Comparison of ENCODE assay signal across 15 cellular contexts in the genomic region with DNA sequence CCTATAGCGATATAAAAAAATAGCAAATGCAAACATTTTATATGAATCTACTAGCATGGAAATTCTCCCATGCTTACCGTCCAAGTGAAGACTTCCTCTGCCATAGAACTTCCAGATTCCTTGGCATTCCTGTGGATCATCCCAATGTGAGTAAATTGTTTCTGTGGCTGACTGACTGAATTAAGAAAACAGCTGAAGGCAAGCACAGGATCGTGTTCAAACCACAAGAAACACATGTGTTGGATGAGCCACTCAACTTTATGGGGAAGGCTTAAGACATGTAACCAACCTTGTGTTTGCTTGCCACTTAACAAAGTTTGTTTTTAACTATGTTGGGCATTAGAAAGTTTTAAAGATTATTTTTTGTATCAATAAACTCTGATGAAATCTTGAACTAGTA. TPM values are rescaled to one million over a fixed set of nuclear protein-coding genes. Genes with fewer than 3 reads are reported as not detected.
DNase-seq lines count a peak whose midpoint lies in the region; ATAC-seq, FAIRE-seq and TF ChIP-seq lines count a peak whose summit lies in the region.
"Had no signal": no experiment of that assay in that cellular context is flagged by ENCODE, and none has a peak within 500 bp of the region (broad histone marks: within the 10 kb centered on the region; RNA-seq: fewer than 3 reads in every experiment).

No MANE protein-coding gene starts in this region.

- peak overlapping the region; percentile 72 for H3K4me2 ChIP-seq in PC-3 (ENCODE audit: low read length)
- peak overlapping the region; percentile 47 for H3K4me2 ChIP-seq in endothelial cell of umbilical vein (ENCODE audit: insufficient read depth, low read length)
- H3K4me2 ChIP-seq in osteoblast (ENCODE audit: insufficient read depth, low read length) = peak overlapping the region; percentile 95

- no peak overlapping the region for H2AFZ ChIP-seq in PC-3 (ENCODE audit: low read length)
- H2AFZ ChIP-seq in endothelial cell of umbilical vein (ENCODE audit: low read depth, low read length) = no peak overlapping the region
- H2AFZ ChIP-seq in osteoblast (ENCODE audit: low read length) = no peak overlapping the region

- H3K27me3 ChIP-seq in PC-3 (ENCODE audit: low read length) (no peaks in the 10 kb centered on the region), endothelial cell of umbilical vein (ENCODE audit: control insufficient read depth in 2 of 2, insufficient read depth in 2 of 2, low read length in 2 of 2) (no peaks in the 10 kb centered on the region), osteoblast (ENCODE audit: insufficient read depth, low read length) (no peaks in the 10 kb centered on the region)
- H3K27me3 ChIP-seq: cardiac muscle cell had no signal

- TF ChIP-seq POLR2A in endothelial cell of umbilical vein (IDR thresholded peaks at IDR 0.05; ENCODE audit: low read depth, low read length) = no peak

- H3F3A ChIP-seq in PC-3 (ENCODE audit: low read length, unreplicated experiment) = peaks cover 20% of the 10 kb centered on the region

- H3K4me3 ChIP-seq in PC-3 (ENCODE audit: low read length) (peak overlapping the region; percentile 42), endothelial cell of umbilical vein (replicated peaks in 1 of 3; ENCODE audit: insufficient read depth in 1 of 3, low read depth in 1 of 3, low read length in 3 of 3) (no peak overlapping the region), osteoblast (ENCODE audit: insufficient read depth, low read length) (peak overlapping the region; percentile 71)
- H3K4me3 ChIP-seq: cardiac muscle cell, transverse colon had no signal

- no peaks in the 10 kb centered on the region for H3K9me2 ChIP-seq in PC-3 (replicated peaks; ENCODE audit: low read length)

- BruUV-seq in PC-3 (replicated peaks; lab: Mats Ljungman, UMichigan) (no TSS peak), endothelial cell of umbilical vein (replicated peaks; lab: Mats Ljungman, UMichigan) (no TSS peak)

- FAIRE-seq in endothelial cell of umbilical vein (lab: Jason Lieb, UNC) = peak; percentile 12

- DNase-seq in ELR (ENCODE audit: low read depth) (peak; percentile 95), PC-3 (peak; percentile 99), endothelial cell of umbilical vein (ENCODE audit: low read depth, low spot score) (no peak), osteoblast (ENCODE audit: insufficient read length, low spot score, missing footprints) (peak; percentile 62), cortex of kidney (lab: John Stamatoyannopoulos, UW) (no peak)
- DNase-seq: CD8-positive, alpha-beta T cell; glutamatergic neuron; NCI-H1417 treated with DMSO at 0.1 percent for 48 hours; NCI-H748 treated with DMSO at 0.1 percent for 48 hours; T-helper 1 cell; transverse colon had no signal

- H4K20me1 ChIP-seq in PC-3 (ENCODE audit: low read length) (no peaks in the 10 kb centered on the region), endothelial cell of umbilical vein (replicated peaks; ENCODE audit: control insufficient read depth, extremely low read depth, insufficient read depth, low read length) (no peaks in the 10 kb centered on the region), osteoblast (ENCODE audit: insufficient read depth, low read length) (no peaks in the 10 kb centered on the region)

- CTCF ChIA-PET in PC-3 (lab: Charles Lee) = interaction anchor here (1.0 kb wide), 1 partner anchor 24 kb away, joined by 5 read pairs; no protein-coding TSS in a partner anchor
- CTCF ChIA-PET in endothelial cell of umbilical vein (lab: Charles Lee) = interaction anchor here (0.6 to 1.2 kb wide), 5 partner anchors 9 to 251 kb away, joined by 3 to 8 read pairs (median 4); no protein-coding TSS in a partner anchor

- dilution Hi-C loops in endothelial cell of umbilical vein (cut with MboI; ENCODE audit: extremely low pct_ligation_motif_present, low sequenced_read_pairs) = no loop called here

- TF ChIP-seq CTCF in PC-3 (conservative IDR thresholded peaks at IDR 0.05; ENCODE audit: low read depth, low read length) = no peak
- TF ChIP-seq CTCF in endothelial cell of umbilical vein (IDR thresholded peaks at IDR 0.05; ENCODE audit: extremely low read depth in 1 of 2, insufficient read depth in 1 of 2, low read depth in 1 of 2, low read length in 2 of 2) = no peak
- TF ChIP-seq CTCF in osteoblast (IDR thresholded peaks at IDR 0.05; ENCODE audit: extremely low read depth, low read depth, low read length) = no peak

- peak; percentile 83 for ATAC-seq in PC-3
- ATAC-seq in HG03025 (IDR thresholded peaks at IDR 0.05; ENCODE audit: low FRiP score, unreplicated experiment) = no peak
- no peak for ATAC-seq in HG02588 (IDR thresholded peaks at IDR 0.05; ENCODE audit: unreplicated experiment)
- no peak for ATAC-seq in GM21367 (IDR thresholded peaks at IDR 0.05; ENCODE audit: unreplicated experiment)
- ATAC-seq: CD8-positive, alpha-beta T cell had no signal

- POLR2A ChIA-PET in PC-3 (lab: Charles Lee; ENCODE audit: unreplicated experiment) (interaction anchor here (0.7 kb wide), 1 partner anchor 96 kb away, joined by 12 read pairs; no protein-coding TSS in a partner anchor), endothelial cell of umbilical vein (lab: Charles Lee) (interaction anchor here (0.6 kb wide), 1 partner anchor 824 kb away, joined by 6 read pairs; no protein-coding TSS in a partner anchor)

- H3K27ac ChIP-seq in PC-3 (ENCODE audit: low read length) (peak overlapping the region; percentile 83), endothelial cell of umbilical vein (ENCODE audit: insufficient read depth, low read depth, low read length) (no peak overlapping the region), osteoblast (ENCODE audit: low read depth, low read length) (peak overlapping the region; percentile 98)
- H3K27ac ChIP-seq: cardiac muscle cell, transverse colon had no signal

- no peaks in the 10 kb centered on the region for H3K9me1 ChIP-seq in endothelial cell of umbilical vein (replicated peaks; ENCODE audit: control insufficient read depth, extremely low read depth, insufficient read depth, low read length)

- intact Hi-C loops in PC-3 (cut with micrococcal nuclease) = loop anchor here (1.0 kb wide), 2 partner anchors 9 to 29 kb away; no protein-coding TSS in a partner anchor
- intact Hi-C loops in endothelial cell of umbilical vein (cut with micrococcal nuclease) = no loop called here

- peaks cover 61% of the 10 kb centered on the region for H3K4me1 ChIP-seq in PC-3 (ENCODE audit: insufficient read depth, low read length)
- H3K4me1 ChIP-seq in endothelial cell of umbilical vein (ENCODE audit: control insufficient read depth, extremely low read depth, insufficient read depth, low read length) = peaks cover 6% of the 10 kb centered on the region
- peaks cover 65% of the 10 kb centered on the region for H3K4me1 ChIP-seq in osteoblast (ENCODE audit: insufficient read depth, low read length)
- H3K4me1 ChIP-seq: transverse colon had no signal

- H3K36me3 ChIP-seq in PC-3 (ENCODE audit: low read depth, low read length) = 0 out of 2 replicates have a peak, but pooled peaks cover 14% of the 10 kb centered on the region
- no peaks in the 10 kb centered on the region for H3K36me3 ChIP-seq in endothelial cell of umbilical vein (ENCODE audit: control insufficient read depth in 2 of 2, extremely low read depth in 1 of 2, insufficient read depth in 2 of 2, low read length in 2 of 2)
- peaks cover 13% of the 10 kb centered on the region for H3K36me3 ChIP-seq in osteoblast (ENCODE audit: insufficient read depth, low read length)
- H3K36me3 ChIP-seq: cardiac muscle cell, transverse colon had no signal

- no peaks in the 10 kb centered on the region for H3K9me3 ChIP-seq in PC-3 (ENCODE audit: low read length)
- H3K9me3 ChIP-seq in endothelial cell of umbilical vein (replicated peaks; ENCODE audit: control insufficient read depth, insufficient read depth, low read length) = no peaks in the 10 kb centered on the region
- H3K9me3 ChIP-seq in osteoblast (ENCODE audit: low read depth, low read length) = no peaks in the 10 kb centered on the region
- H3K9me3 ChIP-seq: transverse colon had no signal

- peak overlapping the region; percentile 49 for H3K9ac ChIP-seq in PC-3 (ENCODE audit: low read length)
- no peak overlapping the region for H3K9ac ChIP-seq in endothelial cell of umbilical vein (replicated peaks; ENCODE audit: extremely low read depth, insufficient read depth, low read length)

- H3K79me2 ChIP-seq in PC-3 (ENCODE audit: low read length) = peaks cover 44% of the 10 kb centered on the region
- no peaks in the 10 kb centered on the region for H3K79me2 ChIP-seq in endothelial cell of umbilical vein (ENCODE audit: control insufficient read depth, insufficient read depth, low read length)
- H3K79me2 ChIP-seq in osteoblast (ENCODE audit: insufficient read depth, low read length) = peaks cover 47% of the 10 kb centered on the region

TF ChIP-seq in endothelial cell of umbilical vein, 7 proteins besides CTCF, POLR2A, EP300 and RAD21:
- TF ChIP-seq FOS (IDR thresholded peaks at IDR 0.05; ENCODE audit: borderline replicate concordance, insufficient read depth, low read length) (no peak), JUN (IDR thresholded peaks at IDR 0.05; ENCODE audit: borderline replicate concordance, insufficient read depth, insufficient read length, low read depth) (no peak), MYC (IDR thresholded peaks at IDR 0.05; ENCODE audit: low read depth, low read length) (no peak)
TF ChIP-seq in endothelial cell of umbilical vein: peak in this region for 0.

RNA-seq across cellular contexts. Expression of gene MYPN, which starts 2.6 kb away (rescaled TPM):
- total RNA-seq in PC-3 (2014; rRNA removed) (6.0 and 7.1 TPM in 2 replicates), endothelial cell of umbilical vein (not detected in 2 replicates), osteoblast (1.5 and 1.8 TPM in 2 replicates)
- 0.01 TPM in 1 of 2 replicates, not detected in the other for polyA plus RNA-seq in endothelial cell of umbilical vein
- 0.03 TPM in 2 replicates for polyA plus RNA-seq in endothelial cell of umbilical vein (2011; cell fraction: cytosol; rRNA removed)
- 0.03 and 0.04 TPM in 2 replicates for polyA plus RNA-seq in endothelial cell of umbilical vein (2011; cell fraction: nucleus; rRNA removed)
- polyA plus RNA-seq in endothelial cell of umbilical vein (2012) = 0.07 and 0.23 TPM in 2 replicates
- polyA minus RNA-seq in endothelial cell of umbilical vein = 0.04 TPM in 1 of 2 replicates, not detected in the other
- 46.0 TPM for polyA minus RNA-seq in endothelial cell of umbilical vein (2011; cell fraction: cytosol; rRNA and poly(A)+ RNA removed)
- polyA minus RNA-seq in endothelial cell of umbilical vein (2011; cell fraction: nucleus; rRNA and poly(A)+ RNA removed) = 0.10 TPM in 1 of 2 replicates, not detected in the other
- total RNA-seq: CD8-positive, alpha-beta T cell had no signal

RNA-seq across cellular contexts. Expression of gene HERC4, which starts 31.6 kb away (rescaled TPM):
- total RNA-seq in PC-3 (2014; rRNA removed) = 57.4 and 74.4 TPM in 2 replicates
- 68.7 and 73.7 TPM in 2 replicates for total RNA-seq in endothelial cell of umbilical vein
- 8.0 and 10.6 TPM in 2 replicates for polyA plus RNA-seq in endothelial cell of umbilical vein
- polyA plus RNA-seq in endothelial cell of umbilical vein (2011; cell fraction: cytosol; rRNA removed) = 10.3 and 10.6 TPM in 2 replicates
- polyA plus RNA-seq in endothelial cell of umbilical vein (2011; cell fraction: nucleus; rRNA removed) = 39.8 and 54.7 TPM in 2 replicates
- polyA plus RNA-seq in endothelial cell of umbilical vein (2012) = 35.2 and 47.5 TPM in 2 replicates
- polyA minus RNA-seq in endothelial cell of umbilical vein = 27.4 and 33.2 TPM in 2 replicates
- polyA minus RNA-seq in endothelial cell of umbilical vein (2011; cell fraction: cytosol; rRNA and poly(A)+ RNA removed) = 27.0 TPM
- polyA minus RNA-seq in endothelial cell of umbilical vein (2011; cell fraction: nucleus; rRNA and poly(A)+ RNA removed) = 66.6 and 107 TPM in 2 replicates
- total RNA-seq in osteoblast = 106 and 125 TPM in 2 replicates

Comparison
In these comparisons a context has a peak if more than half of its experiments do, and no peak if none do; other contexts are left out.
1. DNase-seq: peak in ELR (single experiment), PC-3 (single experiment) and osteoblast (single experiment); none in endothelial cell of umbilical vein (single experiment) and cortex of kidney (single experiment).
2. H3K4me3 ChIP-seq: peak in PC-3 (single experiment) and osteoblast (single experiment); none in endothelial cell of umbilical vein (0 of 3).
3. Peak in every context shown above with its lines, with median percentiles within 50 percentile points of each other: H3K4me2 ChIP-seq.